Comparison of ENCODE assay signal across 18 cellular contexts in genomic region chr20:36824142-36824940, GRCh38. TPM values are rescaled to one million over a fixed set of nuclear protein-coding genes. Genes with fewer than 3 reads are reported as not detected.
A peak's percentile ranks its signal among the peaks of the same experiment; 100 is the strongest.
DNase-seq lines count a peak whose midpoint lies in the region; ATAC-seq and TF ChIP-seq lines count a peak whose summit lies in the region.
"Had no signal": no experiment of that assay in that cellular context is flagged by ENCODE, and none has a peak within 500 bp of the region (broad histone marks: within the 10 kb centered on the region; RNA-seq: fewer than 3 reads in every experiment).

No MANE protein-coding gene starts in this region.

- H3K27ac ChIP-seq in ascending aorta (peak overlapping the region; percentile 70 to 79), foreskin keratinocyte (no peak overlapping the region)

- H3K4me1 Mint-ChIP-seq in HFFc6 (ENCODE audit: low read depth): peaks cover 42% of the 10 kb centered on the region
- H3K4me1 Mint-ChIP-seq in progenitor cell of endocrine pancreas (ENCODE audit: low read depth): peaks cover 4% of the 10 kb centered on the region
- no peaks in the 10 kb centered on the region for H3K4me1 Mint-ChIP-seq in activated T-cell treated with anti-CD3 and anti-CD28 coated beads, Interleukin-2, amount 50 U/mL, for 24 hours (ENCODE audit: low read depth)
- H3K4me1 Mint-ChIP-seq: activated naive CD4-positive, alpha-beta T cell treated with anti-CD3 and anti-CD28 coated beads, Interleukin-2, amount 50 U/mL, for 24 hours had no signal

- H3K4me1 ChIP-seq in ascending aorta: peaks cover 26 to 59% of the 10 kb centered on the region in 2 donors
- peaks cover 10% of the 10 kb centered on the region for H3K4me1 ChIP-seq in foreskin keratinocyte

- H3K36me3 ChIP-seq in ascending aorta: peaks cover 8 to 23% of the 10 kb centered on the region in 2 donors

- DNase-seq in HFFc6 (no peak), ascending aorta (ENCODE audit: low spot score in 2 of 2) (no peak), foreskin keratinocyte (peak; percentile 77 to 92), progenitor cell of endocrine pancreas (ENCODE audit: low spot score, unreplicated experiment) (no peak), UCSD-AML1 (lab: John Stamatoyannopoulos, UW; ENCODE audit: unreplicated experiment) (no peak)
- no peak for DNase-seq in activated T-cell treated with anti-CD3 and anti-CD28 coated beads, Interleukin-2, amount 50 U/mL, for 24 hours
- DNase-seq: effector memory CD4-positive, alpha-beta T cell; NCI-H146; stimulated activated CD4-positive, alpha-beta T cell treated with anti-CD3 and anti-CD28 coated beads, Interleukin-15, amount 100 ng/mL, for 24 hours had no signal

- H3K36me3 Mint-ChIP-seq in HFFc6 (ENCODE audit: low read depth) (peaks cover 22% of the 10 kb centered on the region), progenitor cell of endocrine pancreas (ENCODE audit: insufficient read depth) (peaks cover 8% of the 10 kb centered on the region)
- H3K36me3 Mint-ChIP-seq in activated T-cell treated with anti-CD3 and anti-CD28 coated beads, Interleukin-2, amount 50 U/mL, for 24 hours (ENCODE audit: low read depth): no peaks in the 10 kb centered on the region
- H3K36me3 Mint-ChIP-seq: activated naive CD4-positive, alpha-beta T cell treated with anti-CD3 and anti-CD28 coated beads, Interleukin-2, amount 50 U/mL, for 24 hours had no signal

- H3K27me3 Mint-ChIP-seq in HFFc6 (ENCODE audit: insufficient read depth): no peaks in the 10 kb centered on the region; the same call in 1 of the 2 replicates
- H3K27me3 Mint-ChIP-seq in progenitor cell of endocrine pancreas: no peaks in the 10 kb centered on the region
- H3K27me3 Mint-ChIP-seq in activated T-cell treated with anti-CD3 and anti-CD28 coated beads, Interleukin-2, amount 50 U/mL, for 24 hours: no peaks in the 10 kb centered on the region
- H3K27me3 Mint-ChIP-seq: activated naive CD4-positive, alpha-beta T cell treated with anti-CD3 and anti-CD28 coated beads, Interleukin-2, amount 50 U/mL, for 24 hours; stimulated activated memory B cell treated with anti-CD40 and anti-IgM and Interleukin-4, amounts not matched to agents 10 μg/mL and 1 μg/mL and 100 μg/mL, for 72 hours had no signal

- H3K27ac Mint-ChIP-seq in HFFc6 (peak overlapping the region; percentile 46; the same call in 1 of the 2 replicates), progenitor cell of endocrine pancreas (peak overlapping the region; percentile 67)
- no peak overlapping the region for H3K27ac Mint-ChIP-seq in activated T-cell treated with anti-CD3 and anti-CD28 coated beads, Interleukin-2, amount 50 U/mL, for 24 hours
- H3K27ac Mint-ChIP-seq: activated naive CD4-positive, alpha-beta T cell treated with anti-CD3 and anti-CD28 coated beads, Interleukin-2, amount 50 U/mL, for 24 hours; stimulated activated memory B cell treated with anti-CD40 and anti-IgM and Interleukin-4, amounts not matched to agents 10 μg/mL and 1 μg/mL and 100 μg/mL, for 72 hours had no signal

- no peak overlapping the region for H3K4me3 ChIP-seq in ascending aorta

- no peaks in the 10 kb centered on the region for H3K9me3 ChIP-seq in ascending aorta

- H3K9me3 Mint-ChIP-seq in HFFc6: no peaks in the 10 kb centered on the region
- H3K9me3 Mint-ChIP-seq in progenitor cell of endocrine pancreas (ENCODE audit: low read depth): no peaks in the 10 kb centered on the region
- no peaks in the 10 kb centered on the region for H3K9me3 Mint-ChIP-seq in activated T-cell treated with anti-CD3 and anti-CD28 coated beads, Interleukin-2, amount 50 U/mL, for 24 hours
- H3K9me3 Mint-ChIP-seq: activated naive CD4-positive, alpha-beta T cell treated with anti-CD3 and anti-CD28 coated beads, Interleukin-2, amount 50 U/mL, for 24 hours; CD14-positive monocyte; stimulated activated memory B cell treated with anti-CD40 and anti-IgM and Interleukin-4, amounts not matched to agents 10 μg/mL and 1 μg/mL and 100 μg/mL, for 72 hours had no signal

- H3K4me3 Mint-ChIP-seq in HFFc6 (no peak overlapping the region), progenitor cell of endocrine pancreas (ENCODE audit: low read depth) (no peak overlapping the region)
- H3K4me3 Mint-ChIP-seq in activated T-cell treated with anti-CD3 and anti-CD28 coated beads, Interleukin-2, amount 50 U/mL, for 24 hours: no peak overlapping the region
- H3K4me3 Mint-ChIP-seq: activated naive CD4-positive, alpha-beta T cell treated with anti-CD3 and anti-CD28 coated beads, Interleukin-2, amount 50 U/mL, for 24 hours; CD14-positive monocyte; stimulated activated memory B cell treated with anti-CD40 and anti-IgM and Interleukin-4, amounts not matched to agents 10 μg/mL and 1 μg/mL and 100 μg/mL, for 72 hours had no signal

- intact Hi-C loops in ascending aorta (cut with DNase I): no loop called here

- no peaks in the 10 kb centered on the region for H3K27me3 ChIP-seq in ascending aorta
- no peaks in the 10 kb centered on the region for H3K27me3 ChIP-seq in foreskin keratinocyte

- TF ChIP-seq CTCF in HFFc6 (IDR thresholded peaks at IDR 0.05): no peak
- TF ChIP-seq CTCF in ascending aorta (IDR thresholded peaks at IDR 0.05): no peak
- no peak for TF ChIP-seq CTCF in foreskin keratinocyte (conservative IDR thresholded peaks at IDR 0.05)
- TF ChIP-seq CTCF in progenitor cell of endocrine pancreas (IDR thresholded peaks at IDR 0.05; ENCODE audit: unreplicated experiment): no peak

- ATAC-seq in foreskin keratinocyte: peak; percentile 81
- ATAC-seq in HG02623 (IDR thresholded peaks at IDR 0.05; ENCODE audit: unreplicated experiment): no peak
- ATAC-seq in HG03469 (IDR thresholded peaks at IDR 0.05; ENCODE audit: unreplicated experiment): no peak
- ATAC-seq: stimulated activated memory B cell treated with anti-CD40 and anti-IgM and Interleukin-4, amounts not matched to agents 10 μg/mL and 1 μg/mL and 100 μg/mL, for 72 hours had no signal

RNA-seq across cellular contexts. Expression of gene DSN1, which starts 50.8 kb away (rescaled TPM):
- total RNA-seq in HFFc6 (2021; fragmentation: NEBNext Ultra II Directional; extraction: Animal tissue kit (Norgen Biotek cat#: 25700)): 10 to 100 TPM in 5 of 6 experiments, 1 to 10 TPM in 1; 8.6 to 15.7 (median 14.0) TPM
- total RNA-seq in ascending aorta: 26.9 TPM
- 21.3 and 22.6 TPM in 2 replicates for total RNA-seq in foreskin keratinocyte
- polyA plus RNA-seq in foreskin keratinocyte: 14.4 and 17.0 TPM in 2 replicates
- total RNA-seq in progenitor cell of endocrine pancreas: 15.1 and 17.5 TPM in 2 replicates

RNA-seq across cellular contexts. Expression of gene TLDC2, which starts 51.6 kb away (rescaled TPM):
- under 1 TPM; 0.17 to 0.55 (median 0.39) TPM for total RNA-seq in HFFc6 (2021; fragmentation: NEBNext Ultra II Directional; extraction: Animal tissue kit (Norgen Biotek cat#: 25700))
- total RNA-seq in ascending aorta: not detected
- 0.10 TPM in 1 of 2 replicates, not detected in the other for total RNA-seq in foreskin keratinocyte
- polyA plus RNA-seq in foreskin keratinocyte: 0.09 TPM in 1 of 2 replicates, not detected in the other
- total RNA-seq in progenitor cell of endocrine pancreas: 0.34 and 0.38 TPM in 2 replicates
- total RNA-seq: cardiac septum, MCF 10A, mesenteric fat pad, RPMI7951 had no signal
- polyA plus RNA-seq: CD14-positive monocyte had no signal

Comparison
In these comparisons a context has a peak if more than half of its experiments do, and no peak if none do; other contexts are left out.
1. DNase-seq: peak in foreskin keratinocyte (2 of 2); none in HFFc6 (single experiment), ascending aorta (0 of 2), progenitor cell of endocrine pancreas (single experiment), activated T-cell treated with anti-CD3 and anti-CD28 coated beads, Interleukin-2, amount 50 U/mL, for 24 hours (single experiment) and UCSD-AML1 (single experiment).